Comparison of ENCODE assay signal across 8 cellular contexts in genomic region chr10:17616403-17617030, GRCh38. TPM values are rescaled to one million over a fixed set of nuclear protein-coding genes. Genes with fewer than 3 reads are reported as not detected.
DNase-seq lines count a peak whose midpoint lies in the region; ATAC-seq and TF ChIP-seq lines count a peak whose summit lies in the region.

No MANE protein-coding gene starts in this region.

- H3K79me2 ChIP-seq in GM23248 (ENCODE audit: insufficient read depth) (peaks cover 46% of the 10 kb centered on the region), KMS-11 (ENCODE audit: insufficient read depth, low read depth) (no peaks in the 10 kb centered on the region)

- no peak for TF ChIP-seq POLR2A in right lobe of liver (IDR thresholded peaks at IDR 0.05)

- peaks cover 13% of the 10 kb centered on the region for H3F3A ChIP-seq in GM23248 (ENCODE audit: insufficient read depth)

- peak overlapping the region; percentile 81 for H2AFZ ChIP-seq in GM23248
- peak overlapping the region; percentile 95 for H2AFZ ChIP-seq in KMS-11 (ENCODE audit: low read depth)

- no peak for TF ChIP-seq CTCF in GM06990 (IDR thresholded peaks at IDR 0.05; ENCODE audit: insufficient read depth, low read length, poor library complexity, severe bottlenecking)
- TF ChIP-seq CTCF in KMS-11 (conservative IDR thresholded peaks at IDR 0.05; ENCODE audit: low read depth, low read length) = no peak
- no peak for TF ChIP-seq CTCF in right lobe of liver (IDR thresholded peaks at IDR 0.05)

- H3K36me3 ChIP-seq in GM06990 (ENCODE audit: control insufficient read depth, insufficient read depth, low read length) (no peaks in the 10 kb centered on the region), GM23248 (ENCODE audit: low read depth) (peaks cover 3% of the 10 kb centered on the region; the same call in 1 of the 2 replicates), KMS-11 (ENCODE audit: insufficient read depth) (no peaks in the 10 kb centered on the region), duodenal mucosa (ENCODE audit: control insufficient read depth in 1 of 2, insufficient read depth in 2 of 2, low read length in 2 of 2) (no peaks in the 10 kb centered on the region), right lobe of liver (no peaks in the 10 kb centered on the region)

- DNase-seq in GM06990 (ENCODE audit: extremely low read depth, insufficient read length) (peak; percentile 30), GM23248 (peak; percentile 89), right lobe of liver (peak; percentile 68 to 80 (median 76)), NCI-H1436 (lab: John Stamatoyannopoulos, UW) (no peak)
- DNase-seq in activated CD4-positive, alpha-beta T cell treated with anti-CD3 and anti-CD28 coated beads for 4 hours = peak; percentile 15 to 18
- peak; percentile 13 for DNase-seq in stimulated activated CD8-positive, alpha-beta memory T cell treated with anti-CD3 and anti-CD28 coated beads, Interleukin-12 subunit alpha, Interleukin-12 subunit beta, amount 100 ng/mL, for 4 hours (ENCODE audit: low read depth)

- H4K20me1 ChIP-seq in GM23248 (ENCODE audit: insufficient read depth) = no peaks in the 10 kb centered on the region
- H4K20me1 ChIP-seq in KMS-11 (ENCODE audit: insufficient read depth) = no peaks in the 10 kb centered on the region

- peak overlapping the region; percentile 82 for H3K4me2 ChIP-seq in GM23248 (ENCODE audit: unreplicated experiment)
- H3K4me2 ChIP-seq in KMS-11 = no peak overlapping the region

- WGBS in GM23248 (ENCODE audit: low coverage in 1 of 2, low lambda C conversion rate in 2 of 2, missing lambda C conversion rate in 2 of 2), 2 experiments = 4 to 5% methylated on average over 41 to 48 of the region's 48 CpGs
- WGBS in right lobe of liver (ENCODE audit: insufficient coverage, low coverage, low lambda C conversion rate, missing lambda C conversion rate) = 2% methylated on average over 18 of the region's 48 CpGs

- H3K9ac ChIP-seq in GM23248 = peak overlapping the region; percentile 83
- H3K9ac ChIP-seq in KMS-11 = peak overlapping the region; percentile 49; the same call in 1 of the 2 replicates
- H3K9ac ChIP-seq in duodenal mucosa (ENCODE audit: low read depth in 1 of 2, low read length in 2 of 2) = peak overlapping the region in 1 of 2 donors; percentile 35

- no peaks in the 10 kb centered on the region for H3K4me1 ChIP-seq in GM23248 (ENCODE audit: insufficient read depth)
- no peaks in the 10 kb centered on the region for H3K4me1 ChIP-seq in KMS-11 (ENCODE audit: low read depth, poor library complexity, severe bottlenecking)
- H3K4me1 ChIP-seq in duodenal mucosa (ENCODE audit: control insufficient read depth in 1 of 2, insufficient read depth in 2 of 2, low read length in 2 of 2) = peaks cover 0 to 8% of the 10 kb centered on the region in 2 donors
- H3K4me1 ChIP-seq in right lobe of liver = peaks cover 0 to 5% (median 0%) of the 10 kb centered on the region in 4 donors

- no peaks in the 10 kb centered on the region for H3K9me2 ChIP-seq in GM23248 (ENCODE audit: insufficient read depth)

- H3K9me3 ChIP-seq in GM23248 (ENCODE audit: low read depth) (no peaks in the 10 kb centered on the region), duodenal mucosa (ENCODE audit: control insufficient read depth in 1 of 2, low read length in 2 of 2) (no peaks in the 10 kb centered on the region), right lobe of liver (peaks cover 0 to 5% (median 0%) of the 10 kb centered on the region in 4 donors)

- in situ Hi-C loops in GM23248 (cut with MboI) = loop anchor here (25.0 kb wide), 1 partner anchor 621 kb away; no protein-coding TSS in a partner anchor

- H3K27ac ChIP-seq in GM23248 = peak overlapping the region; percentile 77
- H3K27ac ChIP-seq in KMS-11 = no peak overlapping the region
- no peak overlapping the region for H3K27ac ChIP-seq in duodenal mucosa (ENCODE audit: low read depth, low read length)
- H3K27ac ChIP-seq in right lobe of liver = peak overlapping the region in 1 of 3 donors; percentile 22

- ATAC-seq in right lobe of liver = peak; percentile 87 to 90 (median 90)

- no peaks in the 10 kb centered on the region for H3K27me3 ChIP-seq in GM06990 (replicated peaks; ENCODE audit: control insufficient read depth, insufficient read depth, low read length)
- H3K27me3 ChIP-seq in GM23248 (replicated peaks; ENCODE audit: insufficient read depth) = no peaks in the 10 kb centered on the region
- H3K27me3 ChIP-seq in KMS-11 (ENCODE audit: insufficient read depth, low read depth) = no peaks in the 10 kb centered on the region
- no peaks in the 10 kb centered on the region for H3K27me3 ChIP-seq in duodenal mucosa (ENCODE audit: control insufficient read depth in 1 of 2, insufficient read depth in 2 of 2, low read length in 2 of 2)
- no peaks in the 10 kb centered on the region for H3K27me3 ChIP-seq in right lobe of liver

- intact Hi-C loops in right lobe of liver (cut with DNase I) = loop anchor here in 1 of 2 donors (10.0 kb wide), 1 partner anchor 118 kb away; no protein-coding TSS in a partner anchor

- H3K4me3 ChIP-seq in GM06990 (replicated peaks; ENCODE audit: low read depth, low read length) = peak overlapping the region; percentile 71
- H3K4me3 ChIP-seq in GM23248 = peak overlapping the region; percentile 81
- no peak overlapping the region for H3K4me3 ChIP-seq in KMS-11 (IDR thresholded peaks at IDR 0.05; ENCODE audit: insufficient read depth, low read depth, low read length)
- peak overlapping the region; percentile 63 to 86 for H3K4me3 ChIP-seq in duodenal mucosa (ENCODE audit: low read depth in 1 of 2, low read length in 2 of 2)
- H3K4me3 ChIP-seq in right lobe of liver = peak overlapping the region; percentile 67 to 89 (median 73)

RNA-seq across cellular contexts. Expression of gene HACD1, which starts 0.7 kb away (rescaled TPM):
- 64.0 and 81.3 TPM in 2 replicates for total RNA-seq in GM23248 (2014; rRNA removed; shearing (Covaris generic))
- polyA plus RNA-seq in GM23248 (2016; fragmentation: Nextera tagmentation; extraction: Ambion mirVana) = 150 and 157 TPM in 2 replicates
- total RNA-seq in right lobe of liver = 1 to 10 TPM in 5 of 6 experiments, under 1 TPM in 1; 0.79 to 6.4 (median 1.7) TPM

RNA-seq across cellular contexts. Expression of gene STAM, which starts 27.4 kb away (rescaled TPM):
- 25.2 and 38.7 TPM in 2 replicates for total RNA-seq in GM23248 (2014; rRNA removed; shearing (Covaris generic))
- polyA plus RNA-seq in GM23248 (2016; fragmentation: Nextera tagmentation; extraction: Ambion mirVana) = 29.2 and 30.8 TPM in 2 replicates
- 10 to 100 TPM in 2 of 6 experiments, 1 to 10 TPM in 4; 7.9 to 13.4 (median 8.2) TPM for total RNA-seq in right lobe of liver
